ENCODE assay signal across 32 cellular contexts in genomic region chr2:41634686-41635085, GRCh38.
DNase-seq lines count a peak whose midpoint lies in the region; ATAC-seq and TF ChIP-seq lines count a peak whose summit lies in the region.
"Had no signal": no experiment of that assay in that cellular context is flagged by ENCODE, and none has a peak within 500 bp of the region (broad histone marks: within the 10 kb centered on the region; RNA-seq: fewer than 3 reads in every experiment).

No MANE protein-coding gene starts in this region.

- no peaks in the 10 kb centered on the region for H3K9me3 ChIP-seq in DND-41 (ENCODE audit: insufficient read depth, low read length, severe bottlenecking)
- H3K9me3 ChIP-seq: A549, BE2C, Caco-2 had no signal

- H3K4me1 Mint-ChIP-seq in GM23338 = no peaks in the 10 kb centered on the region; the same call in 2 of the 3 replicates
- H3K4me1 Mint-ChIP-seq in stimulated activated naive CD8-positive, alpha-beta T cell treated with anti-CD3 and anti-CD28 coated beads, Interleukin-15, amount 100 ng/mL, for 72 hours = no peaks in the 10 kb centered on the region
- H3K4me1 Mint-ChIP-seq: B cell; CD14-positive monocyte; CD4-positive, alpha-beta memory T cell; CD4-positive, CD25-positive, alpha-beta regulatory T cell; CD8-positive, alpha-beta memory T cell had no signal

- 0 out of 2 replicates have a peak, but pooled peaks cover 11% of the 10 kb centered on the region for H3K9me2 ChIP-seq in GM23338 (ENCODE audit: insufficient read depth)

- H2AFZ ChIP-seq in DND-41 (ENCODE audit: low read depth, low read length) (no peak overlapping the region), GM23338 (peak overlapping the region; percentile 74; the same call in 1 of the 2 replicates)

- H3K36me3 Mint-ChIP-seq in GM23338 (ENCODE audit: low read depth) = no peaks in the 10 kb centered on the region; the same call in 2 of the 3 replicates
- H3K36me3 Mint-ChIP-seq: CD14-positive monocyte; CD4-positive, alpha-beta memory T cell; CD4-positive, CD25-positive, alpha-beta regulatory T cell; CD8-positive, alpha-beta memory T cell; CD8-positive, alpha-beta T cell had no signal

- ATAC-seq in DND-41 (ENCODE audit: insufficient read depth, low read depth) = 0 out of 3 replicates have a peak, but pooled peaks have one; percentile 37
- no peak for ATAC-seq in GM23338
- ATAC-seq in sciatic nerve = peak; percentile 93
- no peak for ATAC-seq in stimulated activated naive CD8-positive, alpha-beta T cell treated with anti-CD3 and anti-CD28 coated beads, Interleukin-15, amount 100 ng/mL, for 72 hours
- no peak for ATAC-seq in HG02763 (IDR thresholded peaks at IDR 0.05; ENCODE audit: unreplicated experiment)
- ATAC-seq in GM18909 (IDR thresholded peaks at IDR 0.05; ENCODE audit: poor library complexity, unreplicated experiment) = no peak
- ATAC-seq: A549; CD8-positive, alpha-beta T cell had no signal

- no peak overlapping the region for H3K27ac Mint-ChIP-seq in GM23338
- H3K27ac Mint-ChIP-seq in stimulated activated naive CD8-positive, alpha-beta T cell treated with anti-CD3 and anti-CD28 coated beads, Interleukin-15, amount 100 ng/mL, for 72 hours = no peak overlapping the region
- H3K27ac Mint-ChIP-seq: B cell; CD14-positive monocyte; CD4-positive, alpha-beta memory T cell; CD4-positive, alpha-beta T cell; CD8-positive, alpha-beta memory T cell; CD8-positive, alpha-beta T cell had no signal

- H3K79me2 ChIP-seq in DND-41 (ENCODE audit: insufficient read depth, low read length) (no peaks in the 10 kb centered on the region), GM23338 (replicated peaks; ENCODE audit: insufficient read depth) (no peaks in the 10 kb centered on the region)

- H3K9me3 Mint-ChIP-seq in GM23338 = peaks cover 6% of the 10 kb centered on the region; the same call in 1 of the 3 replicates
- peaks cover 0 to 6% of the 10 kb centered on the region in 2 donors for H3K9me3 Mint-ChIP-seq in stimulated activated naive CD8-positive, alpha-beta T cell treated with anti-CD3 and anti-CD28 coated beads, Interleukin-15, amount 100 ng/mL, for 72 hours
- H3K9me3 Mint-ChIP-seq: CD4-positive, alpha-beta T cell had no signal

- no peak overlapping the region for H3K9ac ChIP-seq in DND-41 (ENCODE audit: low read depth, low read length)
- H3K9ac ChIP-seq: BLaER1; BLaER1 treated with 17β-estradiol and CSF1 and Interleukin-3, amounts not matched to agents 10 nM and 100 nM had no signal

- H3K4me3 Mint-ChIP-seq in GM23338 = no peak overlapping the region
- H3K4me3 Mint-ChIP-seq in stimulated activated naive CD8-positive, alpha-beta T cell treated with anti-CD3 and anti-CD28 coated beads, Interleukin-15, amount 100 ng/mL, for 72 hours = no peak overlapping the region
- H3K4me3 Mint-ChIP-seq: B cell; CD14-positive monocyte; CD4-positive, alpha-beta memory T cell; CD4-positive, alpha-beta T cell; CD4-positive, CD25-positive, alpha-beta regulatory T cell; CD8-positive, alpha-beta memory T cell; CD8-positive, alpha-beta T cell had no signal

- H3K4me3 ChIP-seq in DND-41 (ENCODE audit: low read depth in 1 of 2, low read length in 2 of 2) (no peak overlapping the region), GM23338 (no peak overlapping the region)
- H3K4me3 ChIP-seq: A549; BLaER1; BLaER1 treated with 17β-estradiol and CSF1 and Interleukin-3, amounts not matched to agents 10 nM and 100 nM had no signal

- DNase-seq in DND-41 (no peak), GM23338 (ENCODE audit: low spot score) (no peak), sciatic nerve (ENCODE audit: low spot score) (no peak)
- no peak for DNase-seq in stimulated activated naive CD8-positive, alpha-beta T cell treated with anti-CD3 and anti-CD28 coated beads, Interleukin-15, amount 100 ng/mL, for 72 hours
- DNase-seq: 8988T; ACHN; AML-193; BE2C; C1 segment of cervical spinal cord; Caco-2; Calu3; CD4-positive, alpha-beta memory T cell; CD4-positive, alpha-beta T cell; CD4-positive, CD25-positive, alpha-beta regulatory T cell; CD8-positive, alpha-beta memory T cell; CD8-positive, alpha-beta T cell; COR-L47; DMS 273 treated with DMSO at 0.1 percent for 48 hours; DMS153; DMS53; DMS79; DMS79 treated with DMSO at 0.1 percent for 48 hours; EL had no signal

- no peaks in the 10 kb centered on the region for H3K4me1 ChIP-seq in DND-41 (ENCODE audit: insufficient read depth, low read length)
- no peaks in the 10 kb centered on the region for H3K4me1 ChIP-seq in GM23338 (ENCODE audit: insufficient read depth)
- H3K4me1 ChIP-seq: A549; BE2C; BLaER1; BLaER1 treated with 17β-estradiol and CSF1 and Interleukin-3, amounts not matched to agents 10 nM and 100 nM; Caco-2 had no signal

- H3K27me3 ChIP-seq in DND-41 (ENCODE audit: insufficient read depth, low read length, poor library complexity) (no peaks in the 10 kb centered on the region), GM23338 (ENCODE audit: insufficient read depth) (no peaks in the 10 kb centered on the region)
- H3K27me3 ChIP-seq: BLaER1; BLaER1 treated with 17β-estradiol and CSF1 and Interleukin-3, amounts not matched to agents 10 nM and 100 nM had no signal

- no peaks in the 10 kb centered on the region for H3F3A ChIP-seq in GM23338 (replicated peaks; ENCODE audit: low read depth)

- H3K36me3 ChIP-seq in DND-41 (ENCODE audit: insufficient read depth, low read length) (no peaks in the 10 kb centered on the region), GM23338 (ENCODE audit: insufficient read depth) (no peaks in the 10 kb centered on the region)
- H3K36me3 ChIP-seq: BE2C; BLaER1; BLaER1 treated with 17β-estradiol and CSF1 and Interleukin-3, amounts not matched to agents 10 nM and 100 nM had no signal

- H3K4me2 ChIP-seq in DND-41 (ENCODE audit: insufficient read depth, low read length) (no peak overlapping the region), GM23338 (no peak overlapping the region)
- H3K4me2 ChIP-seq: A549; BLaER1; BLaER1 treated with 17β-estradiol and CSF1 and Interleukin-3, amounts not matched to agents 10 nM and 100 nM had no signal

- H3K27ac ChIP-seq in DND-41 (ENCODE audit: low read length) = no peak overlapping the region
- no peak overlapping the region for H3K27ac ChIP-seq in GM23338 (ENCODE audit: low read depth)
- H3K27ac ChIP-seq: 22Rv1; A549; BLaER1; BLaER1 treated with 17β-estradiol and CSF1 and Interleukin-3, amounts not matched to agents 10 nM and 100 nM; C4-2B had no signal

- no peak for TF ChIP-seq CTCF in DND-41 (IDR thresholded peaks at IDR 0.05; ENCODE audit: borderline replicate concordance, extremely low read depth, low read length, poor library complexity, severe bottlenecking)
- TF ChIP-seq CTCF in GM23338 (conservative IDR thresholded peaks at IDR 0.05; ENCODE audit: low read depth in 2 of 2) = no peak

- intact Hi-C loops in sciatic nerve (cut with DNase I) = no loop called here

- H4K20me1 ChIP-seq in DND-41 (ENCODE audit: insufficient read depth, low read length) (no peaks in the 10 kb centered on the region), GM23338 (replicated peaks; ENCODE audit: insufficient read depth) (no peaks in the 10 kb centered on the region)
- H4K20me1 ChIP-seq: BLaER1; BLaER1 treated with 17β-estradiol and CSF1 and Interleukin-3, amounts not matched to agents 10 nM and 100 nM had no signal

- H3K27me3 Mint-ChIP-seq in GM23338 (ENCODE audit: insufficient read depth, low read depth, poor library complexity) = no peaks in the 10 kb centered on the region
- peaks cover 6% of the 10 kb centered on the region for H3K27me3 Mint-ChIP-seq in stimulated activated naive CD8-positive, alpha-beta T cell treated with anti-CD3 and anti-CD28 coated beads, Interleukin-15, amount 100 ng/mL, for 72 hours
- H3K27me3 Mint-ChIP-seq: CD4-positive, alpha-beta T cell had no signal

TF ChIP-seq in GM23338, 12 proteins besides CTCF, POLR2A, EP300 and RAD21 (continues in another document):
- TF ChIP-seq STAT1 (IDR thresholded peaks at IDR 0.05; ENCODE audit: unreplicated experiment) (no peak), ZNF331 (CRISPR knock-in tag; IDR thresholded peaks at IDR 0.05; ENCODE audit: low read depth) (no peak), EZH2phosphoT487 (IDR thresholded peaks at IDR 0.05; ENCODE audit: unreplicated experiment) (no peak), NANOG (IDR thresholded peaks at IDR 0.05; ENCODE audit: borderline replicate concordance) (no peak), ZNF114 (CRISPR knock-in tag; IDR thresholded peaks at IDR 0.05) (no peak), JUNB (IDR thresholded peaks at IDR 0.05; ENCODE audit: unreplicated experiment) (no peak), POLR2AphosphoS5 (IDR thresholded peaks at IDR 0.05; ENCODE audit: low read depth) (no peak)

Comparison
In these comparisons a context has a peak if more than half of its experiments do, and no peak if none do; other contexts are left out.
1. ATAC-seq: peak in DND-41 (single experiment) and sciatic nerve (single experiment); none in GM23338 (single experiment), stimulated activated naive CD8-positive, alpha-beta T cell treated with anti-CD3 and anti-CD28 coated beads, Interleukin-15, amount 100 ng/mL, for 72 hours (single experiment), HG02763 (single experiment) and GM18909 (single experiment).